In genomic region chrX:39985551-39985950, GRCh38 we compare ENCODE assay signal across 1 cellular context.
TF ChIP-seq lines count a peak whose summit lies in the region.

No MANE protein-coding gene starts in this region.

TF ChIP-seq in K562, 482 proteins besides CTCF, POLR2A, EP300 and RAD21 (continued from another document):
- TF ChIP-seq THAP7 (CRISPR knock-in tag; IDR thresholded peaks at IDR 0.05) (no peak), GTF2F1 (IDR thresholded peaks at IDR 0.05; ENCODE audit: low read depth, low read length) (no peak)
